8 cellular contexts compared by ENCODE assay signal in genomic region chr9:16133556-16134227, GRCh38.
DNase-seq lines count a peak whose midpoint lies in the region; ATAC-seq and TF ChIP-seq lines count a peak whose summit lies in the region.

No MANE protein-coding gene starts in this region.

- no peaks in the 10 kb centered on the region for H3K9me2 ChIP-seq in PC-3 (replicated peaks; ENCODE audit: low read length)

- H3K4me2 ChIP-seq in PC-3 (ENCODE audit: low read length) = peak overlapping the region; percentile 78

- TF ChIP-seq CTCF in PC-3 (conservative IDR thresholded peaks at IDR 0.05; ENCODE audit: low read depth, low read length) (peak; percentile 81), epithelial cell of esophagus (IDR thresholded peaks at IDR 0.05; ENCODE audit: insufficient read depth, low read depth, low read length, missing control alignments) (peak; percentile 66), natural killer cell (IDR thresholded peaks at IDR 0.05) (peak; percentile 59)

- H3K4me3 Mint-ChIP-seq in natural killer cell = no peak overlapping the region

- intact Hi-C loops in PC-3 (cut with micrococcal nuclease) = loop anchor here (1.0 to 5.0 kb wide), 4 partner anchors 71 to 259 kb away; no protein-coding TSS in a partner anchor
- intact Hi-C loops in natural killer cell (cut with micrococcal nuclease) = loop anchor here (1.0 kb wide), 1 partner anchor 260 kb away; no protein-coding TSS in a partner anchor

- peak overlapping the region; percentile 76 for H3K9ac ChIP-seq in PC-3 (ENCODE audit: low read length)

- H3K27ac Mint-ChIP-seq in natural killer cell = no peak overlapping the region

- H3K4me3 ChIP-seq in PC-3 (ENCODE audit: low read length) (peak overlapping the region; percentile 36; the same call in 1 of the 2 replicates), epithelial cell of esophagus (ENCODE audit: low read length) (no peak overlapping the region)

- no peaks in the 10 kb centered on the region for H3K36me3 Mint-ChIP-seq in natural killer cell

- POLR2A ChIA-PET in PC-3 (lab: Charles Lee; ENCODE audit: unreplicated experiment) = no interaction called here

- H2AFZ ChIP-seq in PC-3 (ENCODE audit: low read length) = peak overlapping the region; percentile 61

- peak overlapping the region; percentile 97 for H3K27ac ChIP-seq in PC-3 (ENCODE audit: low read length)

- no peaks in the 10 kb centered on the region for H3K79me2 ChIP-seq in PC-3 (ENCODE audit: low read length)

- peaks cover 10 to 14% of the 10 kb centered on the region in 2 donors for H3K4me1 Mint-ChIP-seq in natural killer cell

- CTCF ChIA-PET in PC-3 (lab: Charles Lee) = interaction anchor here (0.6 to 1.7 kb wide), 4 partner anchors 11 to 198 kb away, joined by 3 to 7 read pairs (median 4); no protein-coding TSS in a partner anchor

- H3K36me3 ChIP-seq in PC-3 (ENCODE audit: low read depth, low read length) = no peaks in the 10 kb centered on the region

- peaks cover 3 to 31% of the 10 kb centered on the region in 2 donors for H3K27me3 Mint-ChIP-seq in natural killer cell (ENCODE audit: low read depth in 2 of 2)

- H4K20me1 ChIP-seq in PC-3 (ENCODE audit: low read length) = no peaks in the 10 kb centered on the region

- H3K9me3 ChIP-seq in PC-3 (ENCODE audit: low read length) = no peaks in the 10 kb centered on the region

- H3K27me3 ChIP-seq in PC-3 (ENCODE audit: low read length) = no peaks in the 10 kb centered on the region

- DNase-seq in activated T-cell treated with anti-CD3 and anti-CD28 coated beads for 48 hours (ENCODE audit: low read depth) (peak; percentile 8), PC-3 (peak; percentile 88), epithelial cell of esophagus (ENCODE audit: low read depth) (peak; percentile 92), natural killer cell (no peak)
- DNase-seq in activated T-cell treated with anti-CD3 and anti-CD28 coated beads, Interleukin-2, amount 50 U/mL, for 1 hour = no peak

- no peaks in the 10 kb centered on the region for H3K9me3 Mint-ChIP-seq in natural killer cell

- no peaks in the 10 kb centered on the region for H3F3A ChIP-seq in PC-3 (ENCODE audit: low read length, unreplicated experiment)

- H3K4me1 ChIP-seq in PC-3 (ENCODE audit: insufficient read depth, low read length) = peaks cover 27% of the 10 kb centered on the region

- ATAC-seq in GM21390 (IDR thresholded peaks at IDR 0.05; ENCODE audit: unreplicated experiment) (peak; percentile 91), HG03571 (IDR thresholded peaks at IDR 0.05; ENCODE audit: unreplicated experiment) (peak; percentile 59), PC-3 (peak; percentile 86), natural killer cell (peak; percentile 59 to 96 (median 75)), HG03469 (IDR thresholded peaks at IDR 0.05; ENCODE audit: unreplicated experiment) (no peak)

- BruUV-seq in PC-3 (replicated peaks; lab: Mats Ljungman, UMichigan) = no TSS peak

Comparison
In these comparisons a context has a peak if more than half of its experiments do, and no peak if none do; other contexts are left out.
1. DNase-seq: peak in activated T-cell treated with anti-CD3 and anti-CD28 coated beads for 48 hours (single experiment), PC-3 (single experiment) and epithelial cell of esophagus (single experiment); none in activated T-cell treated with anti-CD3 and anti-CD28 coated beads, Interleukin-2, amount 50 U/mL, for 1 hour (single experiment) and natural killer cell (single experiment).
2. Peak in every context shown above with its lines, with median percentiles within 50 percentile points of each other: CTCF ChIP-seq.